Comparison of ENCODE assay signal across 18 cellular contexts in genomic region chr6:26477431-26477830, GRCh38. TPM values are rescaled to one million over a fixed set of nuclear protein-coding genes. Genes with fewer than 3 reads are reported as not detected.
DNase-seq lines count a peak whose midpoint lies in the region; ATAC-seq, FAIRE-seq and TF ChIP-seq lines count a peak whose summit lies in the region.
"Had no signal": no experiment of that assay in that cellular context is flagged by ENCODE, and none has a peak within 500 bp of the region (broad histone marks: within the 10 kb centered on the region; RNA-seq: fewer than 3 reads in every experiment).

No MANE protein-coding gene starts in this region.

- no peaks in the 10 kb centered on the region for H3K36me3 ChIP-seq in right lobe of liver
- no peaks in the 10 kb centered on the region for H3K36me3 ChIP-seq in HepG2 (replicated peaks in 1 of 2; ENCODE audit: control insufficient read depth in 1 of 2, insufficient read depth in 2 of 2, low read length in 2 of 2)
- no peaks in the 10 kb centered on the region for H3K36me3 ChIP-seq in naive thymus-derived CD4-positive, alpha-beta T cell (ENCODE audit: control insufficient read depth in 2 of 3, insufficient read depth in 3 of 3, low read length in 3 of 3)
- H3K36me3 ChIP-seq: gastroesophageal sphincter had no signal

- no peaks in the 10 kb centered on the region for H3K27me3 ChIP-seq in right lobe of liver
- no peaks in the 10 kb centered on the region for H3K27me3 ChIP-seq in HepG2 (ENCODE audit: control insufficient read depth in 1 of 2, insufficient read depth in 2 of 2, low read length in 2 of 2)
- no peaks in the 10 kb centered on the region for H3K27me3 ChIP-seq in naive thymus-derived CD4-positive, alpha-beta T cell (ENCODE audit: control insufficient read depth in 2 of 2, insufficient read depth in 2 of 2, low read length in 2 of 2)
- H3K27me3 ChIP-seq: gastroesophageal sphincter had no signal

- H4K20me1 ChIP-seq in HepG2 (ENCODE audit: insufficient read depth, low read length), result no peaks in the 10 kb centered on the region

- H3K27ac Mint-ChIP-seq in activated naive CD8-positive, alpha-beta T cell, result peak overlapping the region; percentile 78
- H3K27ac Mint-ChIP-seq in naive thymus-derived CD4-positive, alpha-beta T cell, result peak overlapping the region in 8 of 9 donors; percentile 78 to 100 (median 100)

- DNase-seq in right lobe of liver, result no peak
- DNase-seq in HepG2 (ENCODE audit: low spot score), result no peak
- no peak for DNase-seq in naive thymus-derived CD4-positive, alpha-beta T cell
- DNase-seq in NCI-H2081 (lab: John Stamatoyannopoulos, UW), result no peak
- no peak for DNase-seq in LoVo (ENCODE audit: low spot score)
- DNase-seq in G401 (ENCODE audit: low spot score), result no peak
- DNase-seq in GDM1 (lab: John Stamatoyannopoulos, UW), result no peak
- DNase-seq: activated CD4-positive, alpha-beta T cell treated with anti-CD3 and anti-CD28 coated beads for 36 hours; amniotic stem cell; cerebellar nuclear complex; DMS153; mammary epithelial cell; SHP77; stimulated activated CD4-positive, alpha-beta T cell treated with anti-CD3 and anti-CD28 coated beads, Interleukin-4, amount 100 ng/mL, for 24 hours had no signal

- CTCF ChIA-PET in HepG2 (lab: Yijun Ruan, JAX; ENCODE audit: low intra/inter-chr PET ratio, low total read pairs), result no interaction called here
- CTCF ChIA-PET in naive thymus-derived CD4-positive, alpha-beta T cell (lab: Charles Lee), result no interaction called here

- FAIRE-seq in HepG2 (lab: Jason Lieb, UNC), result no peak

- TF ChIP-seq CTCF in right lobe of liver (IDR thresholded peaks at IDR 0.05), result no peak
- no peak for TF ChIP-seq CTCF in HepG2 (CRISPR knock-in tag; IDR thresholded peaks at IDR 0.05)

- POLR2A ChIA-PET in HepG2 (lab: Yijun Ruan, JAX), result no interaction called here
- POLR2A ChIA-PET in naive thymus-derived CD4-positive, alpha-beta T cell (lab: Charles Lee), result interaction anchor here (0.7 to 2.6 kb wide), 4 partner anchors 32 to 226 kb away, joined by 3 to 15 read pairs (median 4); partner anchors contain the start of gene HMGN4

- 17% methylated on average over 1 of the region's 1 CpG for WGBS in right lobe of liver (ENCODE audit: insufficient coverage, low coverage, low lambda C conversion rate, missing lambda C conversion rate)
- 58% methylated on average over 1 of the region's 1 CpG for WGBS in HepG2 (ENCODE audit: low lambda C conversion rate)

- no peak overlapping the region for H3K4me3 Mint-ChIP-seq in activated naive CD8-positive, alpha-beta T cell
- peak overlapping the region in 2 of 10 donors; percentile 98 for H3K4me3 Mint-ChIP-seq in naive thymus-derived CD4-positive, alpha-beta T cell
- H3K4me3 Mint-ChIP-seq: activated CD4-positive, alpha-beta T cell treated with anti-CD3 and anti-CD28 coated beads for 36 hours had no signal

- H3K4me3 ChIP-seq in right lobe of liver, result no peak overlapping the region
- H3K4me3 ChIP-seq in HepG2 (replicated peaks in 1 of 3; ENCODE audit: insufficient read depth in 1 of 3, low read depth in 2 of 3, low read length in 3 of 3), result no peak overlapping the region
- no peak overlapping the region for H3K4me3 ChIP-seq in naive thymus-derived CD4-positive, alpha-beta T cell (ENCODE audit: low read length)
- H3K4me3 ChIP-seq: gastroesophageal sphincter had no signal

- no peak overlapping the region for H3K4me2 ChIP-seq in HepG2 (ENCODE audit: low read depth, low read length)

- no peaks in the 10 kb centered on the region for H3K79me2 ChIP-seq in HepG2 (ENCODE audit: insufficient read depth, low read length)

- no peak for TF ChIP-seq EP300 in HepG2 (IDR thresholded peaks at IDR 0.05; ENCODE audit: low read depth in 2 of 2, low read length in 2 of 2)
- TF ChIP-seq EP300 in HepG2 (CRISPR knock-in tag; IDR thresholded peaks at IDR 0.05; ENCODE audit: borderline replicate concordance), result no peak

- no peak overlapping the region for H2AFZ ChIP-seq in HepG2 (ENCODE audit: low read length)

- peaks cover 2% of the 10 kb centered on the region for H3K36me3 Mint-ChIP-seq in activated naive CD8-positive, alpha-beta T cell
- peaks cover 0 to 16% (median 0%) of the 10 kb centered on the region in 5 donors for H3K36me3 Mint-ChIP-seq in naive thymus-derived CD4-positive, alpha-beta T cell

- no peaks in the 10 kb centered on the region for H3K9me3 ChIP-seq in right lobe of liver
- no peaks in the 10 kb centered on the region for H3K9me3 ChIP-seq in HepG2 (ENCODE audit: low read length)
- H3K9me3 ChIP-seq in naive thymus-derived CD4-positive, alpha-beta T cell (ENCODE audit: control insufficient read depth in 2 of 3, low read length in 3 of 3), result no peaks in the 10 kb centered on the region
- H3K9me3 ChIP-seq: gastroesophageal sphincter had no signal

- H3K9ac ChIP-seq in HepG2 (ENCODE audit: insufficient read depth, low read depth, low read length), result no peak overlapping the region

- no peaks in the 10 kb centered on the region for H3K9me3 Mint-ChIP-seq in activated naive CD8-positive, alpha-beta T cell (ENCODE audit: low read depth)
- H3K9me3 Mint-ChIP-seq in naive thymus-derived CD4-positive, alpha-beta T cell, result peaks cover 0 to 10% (median 0%) of the 10 kb centered on the region in 11 donors

- H3K4me1 Mint-ChIP-seq in activated naive CD8-positive, alpha-beta T cell (ENCODE audit: low read depth), result peaks cover 53% of the 10 kb centered on the region
- peaks cover 36 to 66% (median 61%) of the 10 kb centered on the region in 7 donors for H3K4me1 Mint-ChIP-seq in naive thymus-derived CD4-positive, alpha-beta T cell

- ATAC-seq in right lobe of liver (no peak), HepG2 (no peak)
- no peak for ATAC-seq in naive thymus-derived CD4-positive, alpha-beta T cell
- ATAC-seq: activated CD4-positive, alpha-beta T cell treated with anti-CD3 and anti-CD28 coated beads for 36 hours; gastroesophageal sphincter; sciatic nerve had no signal

- intact Hi-C loops in right lobe of liver (cut with DNase I), result no loop called here
- intact Hi-C loops in HepG2 (cut with micrococcal nuclease; ENCODE audit: unreplicated experiment), result no loop called here
- intact Hi-C loops in naive thymus-derived CD4-positive, alpha-beta T cell (cut with micrococcal nuclease), result loop anchor here in 1 of 2 donors (10.0 kb wide), 1 partner anchor 373 kb away; a partner anchor contains a TSS

- TF ChIP-seq RAD21 in HepG2 (CRISPR knock-in tag; IDR thresholded peaks at IDR 0.05), result no peak

- H3K4me1 ChIP-seq in right lobe of liver, result peaks cover 0 to 10% (median 0%) of the 10 kb centered on the region in 4 donors
- peaks cover 65% of the 10 kb centered on the region for H3K4me1 ChIP-seq in HepG2 (ENCODE audit: insufficient read depth, low read length)
- H3K4me1 ChIP-seq in naive thymus-derived CD4-positive, alpha-beta T cell (ENCODE audit: control insufficient read depth in 2 of 2, insufficient read depth in 2 of 2, low read length in 2 of 2), result peaks cover 28 to 31% of the 10 kb centered on the region in 2 donors

- H3K27ac ChIP-seq in right lobe of liver (peak overlapping the region in 2 of 3 donors; percentile 6 to 19), HepG2 (ENCODE audit: extremely low read length, insufficient read depth, low read length) (no peak overlapping the region)
- H3K27ac ChIP-seq in naive thymus-derived CD4-positive, alpha-beta T cell (ENCODE audit: low read depth, low read length), result no peak overlapping the region

- H3K27me3 Mint-ChIP-seq in activated naive CD8-positive, alpha-beta T cell, result no peaks in the 10 kb centered on the region
- no peaks in the 10 kb centered on the region for H3K27me3 Mint-ChIP-seq in naive thymus-derived CD4-positive, alpha-beta T cell
- H3K27me3 Mint-ChIP-seq: activated CD4-positive, alpha-beta T cell treated with anti-CD3 and anti-CD28 coated beads for 36 hours had no signal

- no peak for TF ChIP-seq POLR2A in right lobe of liver (IDR thresholded peaks at IDR 0.05)
- TF ChIP-seq POLR2A in HepG2 (IDR thresholded peaks at IDR 0.05; ENCODE audit: insufficient read depth in 1 of 2, low read depth in 2 of 2, low read length in 2 of 2), result no peak

- in situ Hi-C loops in HepG2 (cut with HindIII; ENCODE audit: extremely low pct_ligation_motif_present, low pct_unique_long_range_greater_than_20kb) (no loop called here), G401 (cut with HindIII; ENCODE audit: low sequenced_read_pairs) (no loop called here)

- no TSS peak for BruUV-seq in HepG2 (replicated peaks; lab: Mats Ljungman, UMichigan)

RNA-seq across cellular contexts. Expression of gene BTN2A1, which starts 19.7 kb away (rescaled TPM):
- 1 to 10 TPM; 3.6 to 8.3 (median 5.2) TPM for total RNA-seq in right lobe of liver
- total RNA-seq in HepG2 (2016; rRNA removed; fragmentation: Illumina TruSeq; extraction: Trizol), result 9.1 and 16.4 TPM in 2 replicates
- total RNA-seq in HepG2 (2016; cell fraction: cytosol; rRNA removed; fragmentation: Illumina TruSeq; extraction: Trizol; ENCODE audit: low read depth), result 2.8 and 3.8 TPM in 2 replicates
- 9.2 and 15.3 TPM in 2 replicates for total RNA-seq in HepG2 (2016; cell fraction: insoluble cytoplasmic fraction; rRNA removed; fragmentation: Illumina TruSeq; extraction: Trizol)
- 5.5 and 6.0 TPM in 2 replicates for total RNA-seq in HepG2 (2016; cell fraction: membrane; rRNA removed; fragmentation: Illumina TruSeq; extraction: Trizol)
- 18.6 and 21.3 TPM in 2 replicates for total RNA-seq in HepG2 (2016; cell fraction: nucleus; rRNA removed; fragmentation: Illumina TruSeq; extraction: Trizol)
- 30.4 and 35.0 TPM in 2 replicates for polyA plus RNA-seq in HepG2 (2011; rRNA removed)
- polyA plus RNA-seq in HepG2 (2011; cell fraction: cytosol; rRNA removed), result 23.7 and 28.2 TPM in 2 replicates
- 33.3 and 38.3 TPM in 2 replicates for polyA plus RNA-seq in HepG2 (2011; cell fraction: nucleus; rRNA removed)
- 18.7 and 23.0 TPM in 2 replicates for polyA plus RNA-seq in HepG2 (2012)
- 2.6 and 3.2 TPM in 2 replicates for polyA plus RNA-seq in HepG2 (2016; cell fraction: cytosol; fragmentation: Illumina TruSeq; extraction: Trizol; ENCODE audit: low read depth)
- polyA plus RNA-seq in HepG2 (2016; cell fraction: insoluble cytoplasmic fraction; fragmentation: Illumina TruSeq; extraction: Trizol; ENCODE audit: low read depth), result 11.1 TPM in 2 replicates
- polyA plus RNA-seq in HepG2 (2016; cell fraction: membrane; fragmentation: Illumina TruSeq; extraction: Trizol; ENCODE audit: low read depth), result 3.3 and 3.5 TPM in 2 replicates
- polyA plus RNA-seq in HepG2 (2016; cell fraction: nucleus; fragmentation: Illumina TruSeq; extraction: Trizol; ENCODE audit: insufficient read depth, low read depth), result 49.0 and 49.2 TPM in 2 replicates
- 23.9 and 31.6 TPM in 2 replicates for polyA minus RNA-seq in HepG2 (2011; rRNA and poly(A)+ RNA removed; ENCODE audit: low replicate concordance)
- polyA minus RNA-seq in HepG2 (2011; cell fraction: cytosol; rRNA and poly(A)+ RNA removed), result 10.4 and 12.6 TPM in 2 replicates
- 25.0 and 37.0 TPM in 2 replicates for polyA minus RNA-seq in HepG2 (2011; cell fraction: nucleus; rRNA and poly(A)+ RNA removed)
- 10 to 100 TPM; 29.0 to 54.6 (median 37.2) TPM for total RNA-seq in naive thymus-derived CD4-positive, alpha-beta T cell
- 10 to 100 TPM in 1 of 2 donors, 1 to 10 TPM in 1; 9.7 to 13.1 TPM for polyA plus RNA-seq in naive thymus-derived CD4-positive, alpha-beta T cell
- total RNA-seq in G401 (2014; rRNA removed; shearing (Covaris generic)), result 5.0 and 5.8 TPM in 2 replicates

RNA-seq across cellular contexts. Expression of gene BTN1A1, which starts 22.7 kb away (rescaled TPM):
- total RNA-seq in right lobe of liver, result not detected
- total RNA-seq in HepG2 (2016; rRNA removed; fragmentation: Illumina TruSeq; extraction: Trizol), result not detected in 2 replicates
- not detected in 2 replicates for total RNA-seq in HepG2 (2016; cell fraction: cytosol; rRNA removed; fragmentation: Illumina TruSeq; extraction: Trizol; ENCODE audit: low read depth)
- not detected in 2 replicates for total RNA-seq in HepG2 (2016; cell fraction: insoluble cytoplasmic fraction; rRNA removed; fragmentation: Illumina TruSeq; extraction: Trizol)
- total RNA-seq in HepG2 (2016; cell fraction: membrane; rRNA removed; fragmentation: Illumina TruSeq; extraction: Trizol), result not detected in 2 replicates
- not detected in 2 replicates for total RNA-seq in HepG2 (2016; cell fraction: nucleus; rRNA removed; fragmentation: Illumina TruSeq; extraction: Trizol)
- 0.04 and 0.12 TPM in 2 replicates for polyA plus RNA-seq in HepG2 (2011; rRNA removed)
- 0.04 and 0.08 TPM in 2 replicates for polyA plus RNA-seq in HepG2 (2011; cell fraction: cytosol; rRNA removed)
- polyA plus RNA-seq in HepG2 (2011; cell fraction: nucleus; rRNA removed), result not detected in 2 replicates
- polyA plus RNA-seq in HepG2 (2012), result 0.05 and 0.07 TPM in 2 replicates
- not detected in 2 replicates for polyA plus RNA-seq in HepG2 (2016; cell fraction: cytosol; fragmentation: Illumina TruSeq; extraction: Trizol; ENCODE audit: low read depth)
- not detected in 2 replicates for polyA plus RNA-seq in HepG2 (2016; cell fraction: insoluble cytoplasmic fraction; fragmentation: Illumina TruSeq; extraction: Trizol; ENCODE audit: low read depth)
- not detected in 2 replicates for polyA plus RNA-seq in HepG2 (2016; cell fraction: membrane; fragmentation: Illumina TruSeq; extraction: Trizol; ENCODE audit: low read depth)
- not detected in 2 replicates for polyA plus RNA-seq in HepG2 (2016; cell fraction: nucleus; fragmentation: Illumina TruSeq; extraction: Trizol; ENCODE audit: insufficient read depth, low read depth)
- polyA minus RNA-seq in HepG2 (2011; rRNA and poly(A)+ RNA removed; ENCODE audit: low replicate concordance), result not detected in 2 replicates
- polyA minus RNA-seq in HepG2 (2011; cell fraction: cytosol; rRNA and poly(A)+ RNA removed), result not detected in 2 replicates
- not detected in 2 replicates for polyA minus RNA-seq in HepG2 (2011; cell fraction: nucleus; rRNA and poly(A)+ RNA removed)
- total RNA-seq in naive thymus-derived CD4-positive, alpha-beta T cell, result not detected
- polyA plus RNA-seq in naive thymus-derived CD4-positive, alpha-beta T cell, result not detected
- 0.06 TPM in 1 of 2 replicates, not detected in the other for total RNA-seq in G401 (2014; rRNA removed; shearing (Covaris generic))
- total RNA-seq: activated CD4-positive, alpha-beta T cell treated with anti-CD3 and anti-CD28 coated beads for 36 hours; gastroesophageal sphincter; mammary epithelial cell; sciatic nerve; ureter had no signal
- polyA plus RNA-seq: mammary epithelial cell had no signal

RNA-seq across cellular contexts. Expression of gene BTN3A3, which starts 37.1 kb away (rescaled TPM):
- total RNA-seq in right lobe of liver, result 10 to 100 TPM in 3 of 6 experiments, 1 to 10 TPM in 3; 5.2 to 13.8 (median 9.1) TPM
- total RNA-seq in HepG2 (2016; rRNA removed; fragmentation: Illumina TruSeq; extraction: Trizol), result 2.9 and 4.3 TPM in 2 replicates
- total RNA-seq in HepG2 (2016; cell fraction: cytosol; rRNA removed; fragmentation: Illumina TruSeq; extraction: Trizol; ENCODE audit: low read depth), result 1.1 and 1.8 TPM in 2 replicates
- total RNA-seq in HepG2 (2016; cell fraction: insoluble cytoplasmic fraction; rRNA removed; fragmentation: Illumina TruSeq; extraction: Trizol), result 4.0 and 5.3 TPM in 2 replicates
- total RNA-seq in HepG2 (2016; cell fraction: membrane; rRNA removed; fragmentation: Illumina TruSeq; extraction: Trizol), result 1.1 and 2.7 TPM in 2 replicates
- total RNA-seq in HepG2 (2016; cell fraction: nucleus; rRNA removed; fragmentation: Illumina TruSeq; extraction: Trizol), result 10.3 and 12.7 TPM in 2 replicates
- 5.0 and 6.3 TPM in 2 replicates for polyA plus RNA-seq in HepG2 (2011; rRNA removed)
- polyA plus RNA-seq in HepG2 (2011; cell fraction: cytosol; rRNA removed), result 2.3 and 3.7 TPM in 2 replicates
- 12.9 and 22.9 TPM in 2 replicates for polyA plus RNA-seq in HepG2 (2011; cell fraction: nucleus; rRNA removed)
- 3.7 and 5.2 TPM in 2 replicates for polyA plus RNA-seq in HepG2 (2012)
- polyA plus RNA-seq in HepG2 (2016; cell fraction: cytosol; fragmentation: Illumina TruSeq; extraction: Trizol; ENCODE audit: low read depth), result 0.26 and 0.36 TPM in 2 replicates
- polyA plus RNA-seq in HepG2 (2016; cell fraction: insoluble cytoplasmic fraction; fragmentation: Illumina TruSeq; extraction: Trizol; ENCODE audit: low read depth), result 1.9 and 2.2 TPM in 2 replicates
- 0.65 and 0.73 TPM in 2 replicates for polyA plus RNA-seq in HepG2 (2016; cell fraction: membrane; fragmentation: Illumina TruSeq; extraction: Trizol; ENCODE audit: low read depth)
- 13.4 and 14.1 TPM in 2 replicates for polyA plus RNA-seq in HepG2 (2016; cell fraction: nucleus; fragmentation: Illumina TruSeq; extraction: Trizol; ENCODE audit: insufficient read depth, low read depth)
- polyA minus RNA-seq in HepG2 (2011; rRNA and poly(A)+ RNA removed; ENCODE audit: low replicate concordance), result 8.0 and 29.3 TPM in 2 replicates
- 1.1 and 1.4 TPM in 2 replicates for polyA minus RNA-seq in HepG2 (2011; cell fraction: cytosol; rRNA and poly(A)+ RNA removed)
- polyA minus RNA-seq in HepG2 (2011; cell fraction: nucleus; rRNA and poly(A)+ RNA removed), result 10.0 and 27.5 TPM in 2 replicates
- total RNA-seq in naive thymus-derived CD4-positive, alpha-beta T cell, result 100 to 1,000 TPM in 3 of 5 experiments, 10 to 100 TPM in 2; 79.1 to 183 (median 119) TPM
- polyA plus RNA-seq in naive thymus-derived CD4-positive, alpha-beta T cell, result 10 to 100 TPM; 71.4 to 96.2 TPM
- 0.14 and 0.68 TPM in 2 replicates for total RNA-seq in G401 (2014; rRNA removed; shearing (Covaris generic))

Comparison
In these comparisons a context has a peak if more than half of its experiments do, and no peak if none do; other contexts are left out.
1. H3K27ac ChIP-seq: peak in right lobe of liver (2 of 3); none in HepG2 (single experiment) and naive thymus-derived CD4-positive, alpha-beta T cell (single experiment).
2. RNA of gene BTN3A3, which starts 37.1 kb away (total RNA-seq): 79.1 to 183 TPM in naive thymus-derived CD4-positive, alpha-beta T cell; 5.2 to 13.8 TPM in right lobe of liver, 1.1 to 12.7 TPM in HepG2 and 0.14 to 0.68 TPM in G401; every median in the first group is over 4 times any median in the second.